In the genomic region with DNA sequence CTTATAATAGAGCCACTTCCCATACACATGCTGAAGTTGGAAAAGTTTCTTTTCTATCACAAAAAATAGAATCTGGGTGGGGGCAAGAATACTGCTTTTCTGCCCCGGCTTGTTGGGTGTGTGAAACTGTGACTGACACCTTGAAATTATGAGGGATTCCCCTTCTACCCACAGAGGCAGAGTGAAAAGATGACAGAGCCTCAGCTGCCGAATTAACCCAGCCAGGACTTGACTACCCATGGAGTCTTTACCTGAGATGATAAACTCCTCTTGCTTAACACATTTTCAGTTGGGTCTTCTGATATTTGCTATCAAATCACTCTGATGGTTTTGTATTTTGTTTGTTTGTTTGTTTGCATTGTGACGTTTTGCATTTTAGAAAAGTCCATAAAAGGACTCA, we compare ENCODE assay signal across 11 cellular contexts.
DNase-seq lines count a peak whose midpoint lies in the region; ATAC-seq, FAIRE-seq and TF ChIP-seq lines count a peak whose summit lies in the region.
"Had no signal": no experiment of that assay in that cellular context is flagged by ENCODE, and none has a peak within 500 bp of the region (broad histone marks: within the 10 kb centered on the region; RNA-seq: fewer than 3 reads in every experiment).

No MANE protein-coding gene starts in this region.

- no peaks in the 10 kb centered on the region for H3K4me1 ChIP-seq in right atrium auricular region

- no peak overlapping the region for H3K27ac ChIP-seq in right atrium auricular region
- H3K27ac ChIP-seq: thoracic aorta had no signal

- no peak for TF ChIP-seq CTCF in right atrium auricular region (IDR thresholded peaks at IDR 0.05)

- ATAC-seq in GM19043 (IDR thresholded peaks at IDR 0.05; ENCODE audit: low read depth, unreplicated experiment) (peak; percentile 58), HG02678 (IDR thresholded peaks at IDR 0.05; ENCODE audit: unreplicated experiment) (peak; percentile 76), HG03521 (IDR thresholded peaks at IDR 0.05; ENCODE audit: unreplicated experiment) (peak; percentile 70)

- no peak for TF ChIP-seq POLR2A in GM12892 (IDR thresholded peaks at IDR 0.05; ENCODE audit: low read depth, low read length)

- no peak for DNase-seq in GM12892 (ENCODE audit: insufficient read length)
- DNase-seq in NCI-H2029 treated with DMSO at 0.1 percent for 48 hours (lab: John Stamatoyannopoulos, UW) = no peak
- no peak for DNase-seq in right atrium auricular region (ENCODE audit: low spot score)
- DNase-seq in NCI-H187 (lab: John Stamatoyannopoulos, UW) = no peak
- no peak for DNase-seq in RCC 7860 (ENCODE audit: low spot score)
- DNase-seq: GOT3, NCI-H1417 had no signal

- H3K36me3 ChIP-seq in right atrium auricular region = no peaks in the 10 kb centered on the region
- H3K36me3 ChIP-seq: thoracic aorta had no signal

- H3K9me3 ChIP-seq in right atrium auricular region = no peaks in the 10 kb centered on the region
- H3K9me3 ChIP-seq: thoracic aorta had no signal

- FAIRE-seq in GM12892 (lab: Jason Lieb, UNC) (peak; percentile 53), RCC 7860 (lab: Jason Lieb, UNC) (no peak)

- H3K27me3 ChIP-seq in right atrium auricular region = no peaks in the 10 kb centered on the region

- no peak overlapping the region for H3K4me3 ChIP-seq in right atrium auricular region
- H3K4me3 ChIP-seq: thoracic aorta had no signal
